In the genomic region with DNA sequence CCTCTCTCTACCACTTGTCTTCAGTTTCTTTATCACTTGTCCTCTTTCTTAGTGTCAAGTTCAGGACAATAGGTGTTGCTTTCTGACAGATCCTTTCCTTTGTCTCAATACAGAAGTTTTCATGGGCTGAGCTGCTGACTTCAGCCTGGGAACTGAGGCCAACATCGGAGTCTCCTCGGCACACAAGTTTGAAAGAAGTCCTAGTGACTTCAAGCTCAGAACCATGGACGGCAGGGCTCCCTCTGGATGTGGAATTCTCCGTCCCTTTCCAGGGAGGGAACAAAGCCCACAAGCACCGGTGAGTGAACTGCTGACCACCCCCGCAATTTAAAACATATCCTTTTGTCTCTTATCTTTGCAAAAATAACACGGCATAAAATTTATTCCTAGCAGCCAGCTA, we compare ENCODE assay signal across 13 cellular contexts. TPM values are rescaled to one million over a fixed set of nuclear protein-coding genes. Genes with fewer than 3 reads are reported as not detected.
DNase-seq lines count a peak whose midpoint lies in the region; ATAC-seq and TF ChIP-seq lines count a peak whose summit lies in the region.
"Not testable (repeated sequence)": the region's sequence is repeated elsewhere in the genome, so short reads cannot be mapped to it uniquely, and the experiment has no call there.
"Had no signal": no experiment of that assay in that cellular context is flagged by ENCODE, and none has a peak within 500 bp of the region (broad histone marks: within the 10 kb centered on the region; RNA-seq: fewer than 3 reads in every experiment).

No MANE protein-coding gene starts in this region.

- H3K9me3 ChIP-seq in H9 (ENCODE audit: control insufficient read depth, low read depth, low read length), result not testable (repeated sequence)

- H2BK20ac ChIP-seq in H9 (ENCODE audit: low read depth, low read length, poor library complexity, severe bottlenecking), result not testable (repeated sequence)

- H3K27ac ChIP-seq in H9 (ENCODE audit: insufficient read length, low read depth, low read length), result not testable (repeated sequence)

- not testable (repeated sequence) for H3K4ac ChIP-seq in H9 (ENCODE audit: low read depth, low read length)

- not testable (repeated sequence) for H4K5ac ChIP-seq in H9 (ENCODE audit: insufficient read length, low read depth, low read length)

- not testable (repeated sequence) for H3K56ac ChIP-seq in H9 (ENCODE audit: insufficient read length, low read depth, low read length)

- H2BK5ac ChIP-seq in H9 (ENCODE audit: insufficient read length, low read length), result not testable (repeated sequence)

- peak; percentile 68 for ATAC-seq in WTC11

- not testable (repeated sequence) for H3K27me3 ChIP-seq in H9 (ENCODE audit: insufficient read depth, low read length)

- not testable (repeated sequence) for H2AK5ac ChIP-seq in H9 (ENCODE audit: insufficient read length, low read length)

- CTCF ChIA-PET in WTC11 (lab: Charles Lee), result not testable (repeated sequence)

- H3K79me2 ChIP-seq in H9 (ENCODE audit: insufficient read depth, low read length), result not testable (repeated sequence)

- not testable (repeated sequence) for H3K4me1 Mint-ChIP-seq in H9, WTC11, neural crest cell

- no CpG with 5 or more reads among the region's 7 CpGs for WGBS in H9 (ENCODE audit: extremely low coverage, insufficient read length, low lambda C conversion rate)

- H3K18ac ChIP-seq in H9 (ENCODE audit: insufficient read length, low read depth, low read length), result not testable (repeated sequence)

- H3K27me3 Mint-ChIP-seq in H9 (ENCODE audit: low read depth); WTC11 (ENCODE audit: low read depth); neural crest cell (ENCODE audit: low read depth): not testable (repeated sequence)

- H3K23me2 ChIP-seq in H9 (ENCODE audit: insufficient read length, low read depth, low read length, poor library complexity, severe bottlenecking), result not testable (repeated sequence)

- not testable (repeated sequence) for H2BK120ac ChIP-seq in H9 (ENCODE audit: low read depth, low read length, poor library complexity, severe bottlenecking)

- not testable (repeated sequence) for H3K36me3 Mint-ChIP-seq in H9 (ENCODE audit: insufficient read depth in 1 of 3, low read depth in 3 of 3); WTC11; neural crest cell (ENCODE audit: low read depth)

- not testable (repeated sequence) for H3K4me3 Mint-ChIP-seq in H9, WTC11, neural crest cell

- H3K9ac ChIP-seq in H9 (ENCODE audit: extremely low read depth, insufficient read length, low read length), result not testable (repeated sequence)

- not testable (repeated sequence) for H2BK15ac ChIP-seq in H9 (ENCODE audit: low read depth, low read length)

- not testable (repeated sequence) for H3K4me1 ChIP-seq in H9 (ENCODE audit: insufficient read depth, low read length)

- POLR2A ChIA-PET in WTC11 (lab: Charles Lee), result not testable (repeated sequence)

- not testable (repeated sequence) for H4K20me1 ChIP-seq in H9 (ENCODE audit: control insufficient read depth, insufficient read depth, insufficient read length)

- not testable (repeated sequence) for H4K8ac ChIP-seq in H9 (replicated peaks; ENCODE audit: insufficient read length, low read depth, low read length)

- H2BK12ac ChIP-seq in H9 (ENCODE audit: insufficient read length, low read depth, low read length), result not testable (repeated sequence)

- DNase-seq in ELF-1 (ENCODE audit: low read depth, low spot score) (peak; percentile 34), H9 (peak; percentile 26), islet precursor cell (peak; percentile 20)
- not testable (repeated sequence) for DNase-seq in WTC11 (ENCODE audit: low spot score); neural crest cell (ENCODE audit: low read depth, low spot score)

- not testable (repeated sequence) for H4K91ac ChIP-seq in H9 (ENCODE audit: insufficient read length, low read depth, low read length)

- H3K14ac ChIP-seq in H9 (ENCODE audit: insufficient read depth, low read length), result not testable (repeated sequence)

- H3K4me2 ChIP-seq in H9 (ENCODE audit: insufficient read depth, insufficient read length, low read length), result not testable (repeated sequence)

- H3K27ac Mint-ChIP-seq in H9 (peak overlapping the region in 1 of 3 experiments; percentile 91; a peak in 2 of 7 replicates), WTC11 (peak overlapping the region; percentile 92; the same call in 1 of the 2 replicates), neural crest cell (ENCODE audit: unreplicated experiment) (peak overlapping the region; percentile 81)

- H3T11ph ChIP-seq in H9 (ENCODE audit: low read length), result not testable (repeated sequence)

- H3K23ac ChIP-seq in H9 (ENCODE audit: insufficient read length, low read depth, low read length), result not testable (repeated sequence)

- not testable (repeated sequence) for H2AFZ ChIP-seq in H9 (ENCODE audit: low read length)

- H3K9me3 Mint-ChIP-seq in H9, WTC11, neural crest cell: not testable (repeated sequence)

- H3K79me1 ChIP-seq in H9 (ENCODE audit: insufficient read depth, low read depth, low read length, poor library complexity, severe bottlenecking), result not testable (repeated sequence)

- TF ChIP-seq CTCF in H9 (conservative IDR thresholded peaks at IDR 0.05); WTC11 (IDR thresholded peaks at IDR 0.05); neural crest cell (conservative IDR thresholded peaks at IDR 0.05): not testable (repeated sequence)

RNA-seq across cellular contexts. Expression of a gene that starts 10.3 kb away (rescaled TPM):
- total RNA-seq in H9 (2021) (0.15 TPM in 1 of 2 replicates, not detected in the other), WTC11 (2021) (0.15 to 0.55 TPM in 2 of 3 replicates, not detected in the other), neural crest cell (0.09 TPM in 1 of 2 replicates, not detected in the other)
- total RNA-seq: A172; B cell; Caco-2; Calu3; CD4-positive, alpha-beta T cell; CD8-positive, alpha-beta T cell; G401; GM12878 had no signal
